ENCODE assay signal across 19 cellular contexts in genomic region chr1:59487335-59488031, GRCh38.
DNase-seq lines count a peak whose midpoint lies in the region; ATAC-seq and TF ChIP-seq lines count a peak whose summit lies in the region.
"Had no signal": no experiment of that assay in that cellular context is flagged by ENCODE, and none has a peak within 500 bp of the region (broad histone marks: within the 10 kb centered on the region; RNA-seq: fewer than 3 reads in every experiment).

No MANE protein-coding gene starts in this region.

- TF ChIP-seq CTCF in PC-9 (conservative IDR thresholded peaks at IDR 0.05) (no peak), epithelial cell of esophagus (IDR thresholded peaks at IDR 0.05; ENCODE audit: insufficient read depth, low read depth, low read length, missing control alignments) (no peak), nephron (IDR thresholded peaks at IDR 0.05; ENCODE audit: unreplicated experiment in 3 of 3) (no peak)

- H3K9me2 ChIP-seq in PC-9 (ENCODE audit: insufficient read depth), result no peaks in the 10 kb centered on the region

- H3K4me1 ChIP-seq in PC-9 (replicated peaks; ENCODE audit: insufficient read depth), result peaks cover 22% of the 10 kb centered on the region
- H3K4me1 ChIP-seq: right lobe of liver had no signal

- no peaks in the 10 kb centered on the region for H3K79me2 ChIP-seq in PC-9 (ENCODE audit: low read depth)

- ATAC-seq in HG03571 (IDR thresholded peaks at IDR 0.05; ENCODE audit: unreplicated experiment), result no peak
- no peak for ATAC-seq in GM18861 (IDR thresholded peaks at IDR 0.05; ENCODE audit: unreplicated experiment)
- ATAC-seq: activated naive CD4-positive, alpha-beta T cell treated with anti-CD3 and anti-CD28 coated beads, Interleukin-2, amount 50 U/mL, for 72 hours; gastroesophageal sphincter; natural killer cell treated with Interleukin-12 subunit alpha and Interleukin-12 subunit beta and Interleukin-15 and Interleukin-18, amount 100 ng/mL, for 72 hours; right lobe of liver had no signal

- peaks cover 26% of the 10 kb centered on the region for H3K4me1 Mint-ChIP-seq in nephron

- intact Hi-C loops in PC-9 (cut with micrococcal nuclease; ENCODE audit: unreplicated experiment), result loop anchor here (5.0 to 10.0 kb wide), 2 partner anchors 60 to 703 kb away; partner anchors contain the start of gene JUN

- no peak overlapping the region for H3K4me2 ChIP-seq in PC-9

- 0 out of 2 replicates have a peak, but pooled peaks cover 6% of the 10 kb centered on the region for H3F3A ChIP-seq in PC-9 (ENCODE audit: insufficient read depth, low read depth)

- peaks cover 5% of the 10 kb centered on the region for H3K36me3 Mint-ChIP-seq in nephron (ENCODE audit: low read depth)
- H3K36me3 Mint-ChIP-seq: natural killer cell treated with Interleukin-12 subunit alpha and Interleukin-12 subunit beta and Interleukin-15 and Interleukin-18, amount 100 ng/mL, for 72 hours had no signal

- BruUV-seq in PC-9 (replicated peaks; lab: Mats Ljungman, UMichigan), result no TSS peak

- H3K27ac ChIP-seq in PC-9, result peak overlapping the region; percentile 16; the same call in 1 of the 2 replicates
- H3K27ac ChIP-seq: BLaER1 treated with 17β-estradiol and CSF1 and Interleukin-3, amounts not matched to agents 10 nM and 100 nM; gastroesophageal sphincter; right lobe of liver; WERI-Rb-1 had no signal

- POLR2A ChIA-PET in PC-9 (lab: Charles Lee; ENCODE audit: unreplicated experiment), result no interaction called here

- DNase-seq in ELF-1 (ENCODE audit: low read depth, low spot score) (peak; percentile 11), PC-9 (peak in 1 of 2 experiments; percentile 35), epithelial cell of esophagus (ENCODE audit: low read depth) (peak; percentile 89), middle frontal gyrus (ENCODE audit: extremely low spot score, low spot score) (no peak), cerebellar nuclear complex (lab: John Stamatoyannopoulos, UW) (no peak)
- DNase-seq: activated CD8-positive, alpha-beta memory T cell treated with anti-CD3 and anti-CD28 coated beads, Interleukin-2, amount 50 U/mL, for 4 hours; left cardiac atrium; NCI-H1417 treated with DMSO at 0.1 percent for 48 hours; NCI-H524 treated with DMSO at 0.1 percent for 48 hours; right lobe of liver; WERI-Rb-1 had no signal

- no peaks in the 10 kb centered on the region for H3K27me3 Mint-ChIP-seq in nephron (ENCODE audit: low read depth)
- H3K27me3 Mint-ChIP-seq: stimulated activated naive CD8-positive, alpha-beta T cell treated with anti-CD3 and anti-CD28 coated beads, Interleukin-15, Interleukin-2, amounts not matched to agents 100 ng/mL and 50 ng/mL, for 24 hours had no signal

- H3K36me3 ChIP-seq in PC-9 (ENCODE audit: low read depth), result no peaks in the 10 kb centered on the region
- H3K36me3 ChIP-seq: BLaER1 treated with 17β-estradiol and CSF1 and Interleukin-3, amounts not matched to agents 10 nM and 100 nM; gastroesophageal sphincter; right lobe of liver; WERI-Rb-1 had no signal

- H3K27ac Mint-ChIP-seq in nephron, result peak overlapping the region in 2 of 3 experiments; percentile 51 to 52
- H3K27ac Mint-ChIP-seq: activated naive CD4-positive, alpha-beta T cell treated with anti-CD3 and anti-CD28 coated beads, Interleukin-2, amount 50 U/mL, for 72 hours; natural killer cell treated with Interleukin-12 subunit alpha and Interleukin-12 subunit beta and Interleukin-15 and Interleukin-18, amount 100 ng/mL, for 72 hours; stimulated activated naive CD8-positive, alpha-beta T cell treated with anti-CD3 and anti-CD28 coated beads, Interleukin-15, Interleukin-2, amounts not matched to agents 100 ng/mL and 50 ng/mL, for 24 hours had no signal

- no peaks in the 10 kb centered on the region for H3K27me3 ChIP-seq in PC-9 (ENCODE audit: insufficient read depth, low read depth)
- H3K27me3 ChIP-seq: BLaER1 treated with 17β-estradiol and CSF1 and Interleukin-3, amounts not matched to agents 10 nM and 100 nM; gastroesophageal sphincter; right lobe of liver had no signal

- H4K20me1 ChIP-seq in PC-9 (ENCODE audit: insufficient read depth), result no peaks in the 10 kb centered on the region
- H4K20me1 ChIP-seq: BLaER1 treated with 17β-estradiol and CSF1 and Interleukin-3, amounts not matched to agents 10 nM and 100 nM had no signal

- H3K9me3 Mint-ChIP-seq in nephron, result peaks cover 9% of the 10 kb centered on the region
- H3K9me3 Mint-ChIP-seq: activated naive CD4-positive, alpha-beta T cell treated with anti-CD3 and anti-CD28 coated beads, Interleukin-2, amount 50 U/mL, for 72 hours; natural killer cell treated with Interleukin-12 subunit alpha and Interleukin-12 subunit beta and Interleukin-15 and Interleukin-18, amount 100 ng/mL, for 72 hours; stimulated activated naive CD8-positive, alpha-beta T cell treated with anti-CD3 and anti-CD28 coated beads, Interleukin-15, Interleukin-2, amounts not matched to agents 100 ng/mL and 50 ng/mL, for 24 hours had no signal

- H3K4me3 Mint-ChIP-seq in nephron, result no peak overlapping the region
- H3K4me3 Mint-ChIP-seq: natural killer cell treated with Interleukin-12 subunit alpha and Interleukin-12 subunit beta and Interleukin-15 and Interleukin-18, amount 100 ng/mL, for 72 hours; stimulated activated naive CD8-positive, alpha-beta T cell treated with anti-CD3 and anti-CD28 coated beads, Interleukin-15, Interleukin-2, amounts not matched to agents 100 ng/mL and 50 ng/mL, for 24 hours had no signal

- no peaks in the 10 kb centered on the region for H3K9me3 ChIP-seq in PC-9 (ENCODE audit: insufficient read depth, low read depth)
- H3K9me3 ChIP-seq: gastroesophageal sphincter, right lobe of liver had no signal

- H3K4me3 ChIP-seq in PC-9, result no peak overlapping the region
- no peak overlapping the region for H3K4me3 ChIP-seq in epithelial cell of esophagus (ENCODE audit: low read length)
- H3K4me3 ChIP-seq: BLaER1 treated with 17β-estradiol and CSF1 and Interleukin-3, amounts not matched to agents 10 nM and 100 nM; gastroesophageal sphincter; right lobe of liver had no signal

- CTCF ChIA-PET in PC-9 (lab: Charles Lee), result no interaction called here

- no peak overlapping the region for H2AFZ ChIP-seq in PC-9

Comparison
In these comparisons a context has a peak if more than half of its experiments do, and no peak if none do; other contexts are left out.
1. DNase-seq: peak in ELF-1 (single experiment) and epithelial cell of esophagus (single experiment); none in middle frontal gyrus (single experiment) and cerebellar nuclear complex (0 of 2).